8 cellular contexts compared by ENCODE assay signal in the genomic region with DNA sequence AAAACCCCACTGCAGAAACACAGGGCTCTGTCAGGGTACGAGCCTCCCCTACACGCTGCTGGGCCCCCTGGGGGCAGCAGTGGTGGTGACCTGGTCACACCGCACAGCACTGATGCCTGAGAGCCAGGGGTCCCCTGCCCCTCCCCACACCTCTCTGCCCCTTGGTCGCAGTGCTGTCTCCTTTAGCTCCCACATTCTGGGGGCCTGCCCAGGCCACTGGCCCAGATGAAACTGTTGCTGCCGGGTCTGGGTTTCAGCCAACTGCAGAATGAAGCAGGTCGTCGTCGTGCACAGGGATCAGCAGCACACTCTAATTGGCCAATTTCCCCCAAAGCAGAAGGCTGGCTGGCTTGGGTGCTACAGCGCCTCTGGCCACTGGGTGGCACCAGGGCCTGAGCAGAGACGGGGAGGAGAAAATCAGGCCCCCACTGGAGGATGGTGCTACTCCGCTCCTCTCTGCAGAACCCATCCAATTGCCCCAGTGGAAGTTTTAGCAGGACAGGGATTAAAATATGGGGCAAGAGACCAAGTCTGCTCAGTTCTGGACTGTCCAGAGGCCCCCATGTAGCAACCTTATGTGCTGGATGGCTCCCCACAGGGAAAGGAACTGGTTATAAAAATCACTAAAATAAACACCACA. TPM values are rescaled to one million over a fixed set of nuclear protein-coding genes. Genes with fewer than 3 reads are reported as not detected.
DNase-seq lines count a peak whose midpoint lies in the region; ATAC-seq and TF ChIP-seq lines count a peak whose summit lies in the region.

No MANE protein-coding gene starts in this region.

- TF ChIP-seq CTCF in heart right ventricle (IDR thresholded peaks at IDR 0.05) (peak; percentile 80 to 93 (median 89)), prostate gland (IDR thresholded peaks at IDR 0.05) (peak; percentile 75 to 96 (median 88)), vagina (IDR thresholded peaks at IDR 0.05) (peak; percentile 66 to 85 (median 73))

- TF ChIP-seq POLR2A in prostate gland (IDR thresholded peaks at IDR 0.05) (no peak), vagina (IDR thresholded peaks at IDR 0.05) (no peak)

- no peaks in the 10 kb centered on the region for H3K9me3 ChIP-seq in HAP-1
- H3K9me3 ChIP-seq in adipocyte (ENCODE audit: control insufficient read depth, low read length), result no peaks in the 10 kb centered on the region
- no peaks in the 10 kb centered on the region for H3K9me3 ChIP-seq in heart right ventricle
- H3K9me3 ChIP-seq in prostate gland, result no peaks in the 10 kb centered on the region
- H3K9me3 ChIP-seq in vagina, result no peaks in the 10 kb centered on the region

- intact Hi-C loops in heart right ventricle (cut with DNase I), result loop anchor here in 5 of 10 donors (1.0 to 5.0 kb wide), 5 partner anchors 37 to 111 kb away; a partner anchor contains a TSS
- intact Hi-C loops in prostate gland (cut with DNase I), result loop anchor here (5.0 kb wide), 1 partner anchor 107 kb away; a partner anchor contains a TSS
- intact Hi-C loops in vagina (cut with DNase I), result loop anchor here (5.0 kb wide), 1 partner anchor 107 kb away; a partner anchor contains a TSS

- ATAC-seq in heart right ventricle, result peak; percentile 87 to 95 (median 91)

- WGBS in heart right ventricle, 2 donors, result 2 to 3% methylated on average over 11 of the region's 11 CpGs
- WGBS in prostate gland, result 2% methylated on average over 10 of the region's 11 CpGs

- no peak overlapping the region for H3K4me3 ChIP-seq in HAP-1
- no peak overlapping the region for H3K4me3 ChIP-seq in adipocyte (ENCODE audit: low read length)
- H3K4me3 ChIP-seq in heart right ventricle, result no peak overlapping the region
- H3K4me3 ChIP-seq in prostate gland, result no peak overlapping the region
- no peak overlapping the region for H3K4me3 ChIP-seq in vagina

- H3K4me1 ChIP-seq in HAP-1 (no peaks in the 10 kb centered on the region), adipocyte (ENCODE audit: control insufficient read depth, insufficient read depth, low read length) (peaks cover 17% of the 10 kb centered on the region), heart right ventricle (peaks cover 7 to 36% (median 17%) of the 10 kb centered on the region in 9 donors), prostate gland (replicated peaks) (peaks cover 10% of the 10 kb centered on the region), vagina (peaks cover 33% of the 10 kb centered on the region)

- peak overlapping the region; percentile 27 for H3K9ac ChIP-seq in adipocyte (ENCODE audit: low read length)

- in situ Hi-C loops in HAP-1 (cut with MboI; ENCODE audit: low sequenced_read_pairs), result loop anchor here (10.0 kb wide), 1 partner anchor 105 kb away; a partner anchor contains a TSS

- DNase-seq in EL (peak; percentile 62), HAP-1 (ENCODE audit: low spot score in 2 of 2) (peak; percentile 61 to 83), NCI-H1092 (lab: John Stamatoyannopoulos, UW) (peak; percentile 18), T-helper 1 cell (peak; percentile 44 to 71 (median 65)), adipocyte (ENCODE audit: low read depth) (peak; percentile 83), heart right ventricle (peak; percentile 66 to 72), prostate gland (ENCODE audit: low spot score) (peak; percentile 78), vagina (ENCODE audit: extremely low spot score in 2 of 2) (no peak)

- H3K27me3 ChIP-seq in HAP-1 (ENCODE audit: low read depth) (no peaks in the 10 kb centered on the region), adipocyte (replicated peaks; ENCODE audit: control insufficient read depth, insufficient read depth, low read length) (no peaks in the 10 kb centered on the region), heart right ventricle (no peaks in the 10 kb centered on the region), prostate gland (replicated peaks; ENCODE audit: insufficient read depth) (no peaks in the 10 kb centered on the region), vagina (no peaks in the 10 kb centered on the region)

- H3K27ac ChIP-seq in heart right ventricle, result no peak overlapping the region
- peak overlapping the region; percentile 75 to 78 for H3K27ac ChIP-seq in prostate gland
- H3K27ac ChIP-seq in vagina, result peak overlapping the region; percentile 41

- H3K36me3 ChIP-seq in HAP-1 (replicated peaks) (peaks cover 63% of the 10 kb centered on the region), adipocyte (ENCODE audit: control insufficient read depth, insufficient read depth, low read length, severe bottlenecking) (peaks cover 63% of the 10 kb centered on the region), heart right ventricle (peaks cover 0 to 65% (median 21%) of the 10 kb centered on the region in 9 donors), prostate gland (peaks cover 3 to 9% of the 10 kb centered on the region in 2 donors), vagina (peaks cover 0 to 38% of the 10 kb centered on the region in 2 donors)

RNA-seq across cellular contexts. Expression of a gene that starts 26.1 kb away (rescaled TPM):
- total RNA-seq in heart right ventricle (10 to 100 TPM; 31.4 to 44.6 (median 37.6) TPM), prostate gland (10 to 100 TPM; 68.5 to 75.9 TPM), vagina (58.7 TPM)
- polyA plus RNA-seq in heart right ventricle, result 10 to 100 TPM; 16.0 to 21.9 TPM

RNA-seq across cellular contexts. Expression of a gene that starts 37.8 kb away (rescaled TPM):
- total RNA-seq in heart right ventricle, result 10 to 100 TPM; 13.7 to 19.9 (median 16.7) TPM
- 10 to 100 TPM in 1 of 2 donors, 1 to 10 TPM in 1; 7.0 to 10.2 TPM for polyA plus RNA-seq in heart right ventricle
- total RNA-seq in prostate gland, result 10 to 100 TPM; 38.7 to 42.7 TPM
- 30.2 TPM for total RNA-seq in vagina

RNA-seq across cellular contexts. Expression of a gene that starts 38.5 kb away (rescaled TPM):
- total RNA-seq in heart right ventricle (1 to 10 TPM; 3.5 to 8.3 (median 6.5) TPM), prostate gland (10 to 100 TPM in 1 of 2 donors, 1 to 10 TPM in 1; 7.1 to 24.8 TPM), vagina (11.5 TPM)
- polyA plus RNA-seq in heart right ventricle, result 1 to 10 TPM; 2.5 to 3.4 TPM

RNA-seq across cellular contexts. Expression of a gene that starts 52.3 kb away (rescaled TPM):
- total RNA-seq in heart right ventricle (1 to 10 TPM in 4 of 10 donors, under 1 TPM in 6; 0.19 to 3.6 (median 0.62) TPM), prostate gland (1 to 10 TPM in 1 of 2 donors, under 1 TPM in 1; 0.41 to 3.5 TPM), vagina (2.5 TPM)
- polyA plus RNA-seq in heart right ventricle, result 1 to 10 TPM; 2.3 to 8.3 TPM

Comparison
In these comparisons a context has a peak if more than half of its experiments do, and no peak if none do; other contexts are left out.
1. DNase-seq: peak in EL (single experiment), HAP-1 (2 of 2), NCI-H1092 (single experiment), T-helper 1 cell (5 of 5), adipocyte (single experiment), heart right ventricle (2 of 2) and prostate gland (single experiment); none in vagina (0 of 2).
2. H3K27ac ChIP-seq: peak in prostate gland (2 of 2) and vagina (single experiment); none in heart right ventricle (0 of 10).
3. Peak in every context shown above with its lines, with median percentiles within 50 percentile points of each other: CTCF ChIP-seq.